ENCODE assay signal across 8 cellular contexts in genomic region chr19:10643968-10644290, GRCh38. TPM values are rescaled to one million over a fixed set of nuclear protein-coding genes. Genes with fewer than 3 reads are reported as not detected.
A peak's percentile ranks its signal among the peaks of the same experiment; 100 is the strongest.
DNase-seq lines count a peak whose midpoint lies in the region; ATAC-seq and TF ChIP-seq lines count a peak whose summit lies in the region.
"Had no signal": no experiment of that assay in that cellular context is flagged by ENCODE, and none has a peak within 500 bp of the region (broad histone marks: within the 10 kb centered on the region; RNA-seq: fewer than 3 reads in every experiment).

No MANE protein-coding gene starts in this region.

- H3K4me1 ChIP-seq in NT2/D1 (ENCODE audit: insufficient read depth, insufficient read length) (peaks cover 14% of the 10 kb centered on the region), spleen (peaks cover 16 to 65% (median 36%) of the 10 kb centered on the region in 6 donors)
- no peaks in the 10 kb centered on the region for H3K4me1 ChIP-seq in effector memory CD4-positive, alpha-beta T cell (ENCODE audit: control insufficient read depth, insufficient read depth, low read length, poor library complexity, severe bottlenecking)

- H3K4me3 ChIP-seq in NT2/D1 (ENCODE audit: insufficient read length, low read depth) (no peak overlapping the region), spleen (no peak overlapping the region)
- H3K4me3 ChIP-seq in effector memory CD4-positive, alpha-beta T cell (ENCODE audit: insufficient read depth, low read depth, low read length, poor library complexity, severe bottlenecking), result no peak overlapping the region
- H3K4me3 ChIP-seq: ovary had no signal

- peak overlapping the region; percentile 51 for H3K9ac ChIP-seq in NT2/D1 (ENCODE audit: insufficient read length, low read depth)

- no peak for ATAC-seq in activated CD4-positive, CD25-positive, alpha-beta regulatory T cell treated with anti-CD3 and anti-CD28 coated beads, Interleukin-2, amount 50 U/mL, for 24 hours

- intact Hi-C loops in spleen (cut with DNase I; ENCODE audit: low total_unique reads), result loop anchor here (1.0 kb wide), 1 partner anchor 63 kb away; no protein-coding TSS in a partner anchor

- DNase-seq in NT2/D1 (ENCODE audit: low read depth, low spot score), result no peak
- no peak for DNase-seq in effector memory CD4-positive, alpha-beta T cell
- DNase-seq in spleen, result no peak
- no peak for DNase-seq in stimulated activated CD4-positive, alpha-beta T cell treated with anti-CD3 and anti-CD28 coated beads, Interleukin-2, amount 100 ng/mL, for 48 hours
- DNase-seq in NCI-H2081 treated with DMSO at 0.1 percent for 48 hours (lab: John Stamatoyannopoulos, UW), result no peak
- DNase-seq: ovary, SW 1271 had no signal

- WGBS in spleen, 5 donors, result 36 to 49% (median 41%) methylated on average over 4 of the region's 4 CpGs

- TF ChIP-seq CTCF in spleen (IDR thresholded peaks at IDR 0.05 in 8 of 11, conservative IDR thresholded peaks at IDR 0.05 in 3 of 11), result no peak

- H3K9me3 ChIP-seq in NT2/D1 (ENCODE audit: insufficient read depth, low read length) (no peaks in the 10 kb centered on the region), spleen (no peaks in the 10 kb centered on the region)
- H3K9me3 ChIP-seq in effector memory CD4-positive, alpha-beta T cell (ENCODE audit: control insufficient read depth, low read length), result no peaks in the 10 kb centered on the region
- H3K9me3 ChIP-seq: ovary had no signal

- H3K27ac ChIP-seq in effector memory CD4-positive, alpha-beta T cell (ENCODE audit: insufficient read depth, low read length, poor library complexity, severe bottlenecking), result peak overlapping the region; percentile 48
- peak overlapping the region; percentile 22 to 76 (median 62) for H3K27ac ChIP-seq in spleen

- H3K36me3 ChIP-seq in NT2/D1 (ENCODE audit: insufficient read depth, insufficient read length, low read length) (peaks cover 41% of the 10 kb centered on the region), spleen (peaks cover 0 to 57% (median 43%) of the 10 kb centered on the region in 6 donors)
- peaks cover 44% of the 10 kb centered on the region for H3K36me3 ChIP-seq in effector memory CD4-positive, alpha-beta T cell (ENCODE audit: control insufficient read depth, insufficient read depth, low read length)
- H3K36me3 ChIP-seq: ovary had no signal

- no peaks in the 10 kb centered on the region for H3K27me3 ChIP-seq in NT2/D1 (ENCODE audit: insufficient read depth, insufficient read length)
- no peaks in the 10 kb centered on the region for H3K27me3 ChIP-seq in effector memory CD4-positive, alpha-beta T cell (replicated peaks; ENCODE audit: control insufficient read depth, insufficient read depth, low read length, poor library complexity, severe bottlenecking)
- H3K27me3 ChIP-seq in spleen (replicated peaks in 1 of 7), result no peaks in the 10 kb centered on the region
- H3K27me3 ChIP-seq: ovary had no signal

- no peak for TF ChIP-seq POLR2A in spleen (IDR thresholded peaks at IDR 0.05)

RNA-seq across cellular contexts. Expression of gene ILF3, which starts 10.2 kb away (rescaled TPM):
- 100 to 1,000 TPM; 150 to 264 (median 221) TPM for total RNA-seq in spleen
- 100 to 1,000 TPM in 2 of 3 donors, 10 to 100 TPM in 1; 82.9 to 152 (median 143) TPM for polyA plus RNA-seq in spleen

RNA-seq across cellular contexts. Expression of gene SLC44A2, which starts 18.6 kb away (rescaled TPM):
- total RNA-seq in spleen, result 100 to 1,000 TPM; 199 to 358 (median 274) TPM
- 100 to 1,000 TPM; 108 to 128 (median 125) TPM for polyA plus RNA-seq in spleen

RNA-seq across cellular contexts. Expression of gene AP1M2, which starts 56.8 kb away (rescaled TPM):
- 1 to 10 TPM in 3 of 7 donors, under 1 TPM in 3, not detected in 1; 0.65 to 2.1 (median 0.93) TPM for total RNA-seq in spleen
- polyA plus RNA-seq in spleen, result under 1 TPM; 0.09 to 0.83 (median 0.74) TPM

RNA-seq across cellular contexts. Expression of gene QTRT1, which starts 57.3 kb away (rescaled TPM):
- total RNA-seq in spleen, result 10 to 100 TPM; 20.6 to 49.4 (median 33.6) TPM
- polyA plus RNA-seq in spleen, result 100 to 1,000 TPM in 2 of 3 donors, 10 to 100 TPM in 1; 65.3 to 114 (median 111) TPM
